8 cellular contexts compared by ENCODE assay signal in genomic region chr9:36398745-36399144, GRCh38. TPM values are rescaled to one million over a fixed set of nuclear protein-coding genes. Genes with fewer than 3 reads are reported as not detected.
DNase-seq lines count a peak whose midpoint lies in the region; ATAC-seq and TF ChIP-seq lines count a peak whose summit lies in the region.

No MANE protein-coding gene starts in this region.

- ATAC-seq in HG02970 (IDR thresholded peaks at IDR 0.05; ENCODE audit: low FRiP score, unreplicated experiment), result no peak

- CTCF ChIA-PET in CD4-positive, alpha-beta memory T cell (lab: Charles Lee; ENCODE audit: partially characterized antibody), result no interaction called here
- CTCF ChIA-PET in GM10248 (lab: Yijun Ruan, JAX), result interaction anchor here (2.2 kb wide), 1 partner anchor 9 kb away, joined by 6 read pairs; no protein-coding TSS in a partner anchor

- H3K27ac ChIP-seq in CD4-positive, alpha-beta memory T cell (ENCODE audit: low read depth, low read length), result no peak overlapping the region
- H3K27ac ChIP-seq in KMS-11 (no peak overlapping the region), brain microvascular endothelial cell (peak overlapping the region; percentile 36), mucosa of rectum (ENCODE audit: low read depth in 2 of 2, low read length in 2 of 2) (no peak overlapping the region), thyroid gland (no peak overlapping the region)

- POLR2A ChIA-PET in CD4-positive, alpha-beta memory T cell (lab: Charles Lee; ENCODE audit: partially characterized antibody), result no interaction called here
- POLR2A ChIA-PET in GM10248 (lab: Yijun Ruan, JAX), result no interaction called here

- H3K27me3 Mint-ChIP-seq in CD4-positive, alpha-beta memory T cell, result no peaks in the 10 kb centered on the region

- H3K4me1 Mint-ChIP-seq in CD4-positive, alpha-beta memory T cell, result peaks cover 37 to 72% (median 54%) of the 10 kb centered on the region in 4 donors

- peak overlapping the region; percentile 34 to 84 (median 58) for H3K27ac Mint-ChIP-seq in CD4-positive, alpha-beta memory T cell

- peak overlapping the region; percentile 47 to 76 (median 70) for H3K4me3 Mint-ChIP-seq in CD4-positive, alpha-beta memory T cell

- peaks cover under 1 to 22% of the 10 kb centered on the region in 2 donors for H3K36me3 Mint-ChIP-seq in CD4-positive, alpha-beta memory T cell

- no peak overlapping the region for H3K9ac ChIP-seq in KMS-11
- H3K9ac ChIP-seq in mucosa of rectum (ENCODE audit: low read depth in 1 of 2, low read length in 2 of 2), result no peak overlapping the region

- H3K27me3 ChIP-seq in CD4-positive, alpha-beta memory T cell (ENCODE audit: insufficient read depth, low read length), result no peaks in the 10 kb centered on the region
- no peaks in the 10 kb centered on the region for H3K27me3 ChIP-seq in KMS-11 (ENCODE audit: insufficient read depth, low read depth)
- H3K27me3 ChIP-seq in brain microvascular endothelial cell (replicated peaks), result no peaks in the 10 kb centered on the region
- no peaks in the 10 kb centered on the region for H3K27me3 ChIP-seq in mucosa of rectum (ENCODE audit: control insufficient read depth in 2 of 2, insufficient read depth in 2 of 2, low read length in 2 of 2)
- H3K27me3 ChIP-seq in thyroid gland, result no peaks in the 10 kb centered on the region

- intact Hi-C loops in CD4-positive, alpha-beta memory T cell (cut with micrococcal nuclease), result no loop called here
- intact Hi-C loops in thyroid gland (cut with DNase I), result no loop called here

- no peaks in the 10 kb centered on the region; the same call in 1 of the 2 replicates for H4K20me1 ChIP-seq in KMS-11 (ENCODE audit: insufficient read depth)

- no peak for TF ChIP-seq POLR2A in thyroid gland (IDR thresholded peaks at IDR 0.05)

- DNase-seq in CD4-positive, alpha-beta memory T cell, result no peak
- peak; percentile 78 for DNase-seq in brain microvascular endothelial cell
- DNase-seq in GM10248 (ENCODE audit: extremely low spot score), result no peak
- no peak for DNase-seq in islet precursor cell
- no peak for DNase-seq in thyroid gland

- H3K79me2 ChIP-seq in KMS-11 (ENCODE audit: insufficient read depth, low read depth), result peaks cover 60% of the 10 kb centered on the region

- H3K9me3 ChIP-seq in CD4-positive, alpha-beta memory T cell (ENCODE audit: control insufficient read depth in 1 of 2, low read length in 2 of 2), result no peaks in the 10 kb centered on the region
- no peaks in the 10 kb centered on the region for H3K9me3 ChIP-seq in mucosa of rectum (ENCODE audit: control insufficient read depth in 2 of 2, low read length in 2 of 2)
- H3K9me3 ChIP-seq in thyroid gland, result no peaks in the 10 kb centered on the region

- TF ChIP-seq CTCF in KMS-11 (conservative IDR thresholded peaks at IDR 0.05; ENCODE audit: low read depth, low read length), result no peak
- TF ChIP-seq CTCF in brain microvascular endothelial cell (IDR thresholded peaks at IDR 0.05; ENCODE audit: low read depth, low read length, missing control alignments), result no peak
- no peak for TF ChIP-seq CTCF in GM10248 (IDR thresholded peaks at IDR 0.05; ENCODE audit: control extremely low read depth, extremely low read depth, low read depth, missing control alignments)
- no peak for TF ChIP-seq CTCF in thyroid gland (IDR thresholded peaks at IDR 0.05)

- H3K4me1 ChIP-seq in CD4-positive, alpha-beta memory T cell (ENCODE audit: insufficient read depth, low read length), result peaks cover 58% of the 10 kb centered on the region
- peaks cover 42% of the 10 kb centered on the region for H3K4me1 ChIP-seq in KMS-11 (ENCODE audit: low read depth, poor library complexity, severe bottlenecking)
- peaks cover 13 to 19% of the 10 kb centered on the region in 2 donors for H3K4me1 ChIP-seq in mucosa of rectum (ENCODE audit: control insufficient read depth in 2 of 2, insufficient read depth in 2 of 2, low read length in 2 of 2)
- peaks cover 32 to 41% of the 10 kb centered on the region in 2 donors for H3K4me1 ChIP-seq in thyroid gland

- H3K36me3 ChIP-seq in CD4-positive, alpha-beta memory T cell (ENCODE audit: insufficient read depth, low read length), result no peaks in the 10 kb centered on the region
- no peaks in the 10 kb centered on the region for H3K36me3 ChIP-seq in KMS-11 (ENCODE audit: insufficient read depth)
- peaks cover 3% of the 10 kb centered on the region for H3K36me3 ChIP-seq in brain microvascular endothelial cell (replicated peaks)
- H3K36me3 ChIP-seq in mucosa of rectum (ENCODE audit: control insufficient read depth in 2 of 2, insufficient read depth in 2 of 2, low read length in 2 of 2), result no peaks in the 10 kb centered on the region
- H3K36me3 ChIP-seq in thyroid gland, result no peaks in the 10 kb centered on the region

- in situ Hi-C loops in brain microvascular endothelial cell (cut with HindIII; ENCODE audit: low pct_ligation_motif_present, low sequenced_read_pairs), result no loop called here

- H2AFZ ChIP-seq in KMS-11 (ENCODE audit: low read depth), result no peak overlapping the region

- no peak overlapping the region for H3K4me3 ChIP-seq in CD4-positive, alpha-beta memory T cell (ENCODE audit: low read length in 2 of 2)
- H3K4me3 ChIP-seq in KMS-11 (IDR thresholded peaks at IDR 0.05; ENCODE audit: insufficient read depth, low read depth, low read length) (no peak overlapping the region), brain microvascular endothelial cell (ENCODE audit: low read depth, low read length) (no peak overlapping the region), mucosa of rectum (ENCODE audit: low read length in 2 of 2) (peak overlapping the region; percentile 6 to 32), thyroid gland (replicated peaks in 1 of 3) (no peak overlapping the region)

- H3K4me2 ChIP-seq in KMS-11, result peak overlapping the region; percentile 72

- no peaks in the 10 kb centered on the region for H3K9me3 Mint-ChIP-seq in CD4-positive, alpha-beta memory T cell

RNA-seq across cellular contexts. Expression of gene RNF38, which starts 1.3 kb away (rescaled TPM):
- total RNA-seq in CD4-positive, alpha-beta memory T cell, result 10 to 100 TPM; 78.0 to 78.3 TPM
- 10 to 100 TPM; 16.5 to 32.7 TPM for polyA plus RNA-seq in CD4-positive, alpha-beta memory T cell
- total RNA-seq in thyroid gland, result 10 to 100 TPM; 36.9 to 61.4 (median 41.9) TPM

Comparison
In these comparisons a context has a peak if more than half of its experiments do, and no peak if none do; other contexts are left out.
1. H3K4me3 ChIP-seq: peak in mucosa of rectum (2 of 2); none in CD4-positive, alpha-beta memory T cell (0 of 2), KMS-11 (single experiment), brain microvascular endothelial cell (single experiment) and thyroid gland (0 of 3).